In genomic region chr15:72166716-72167417, GRCh38 we compare ENCODE assay signal across 31 cellular contexts. TPM values are rescaled to one million over a fixed set of nuclear protein-coding genes. Genes with fewer than 3 reads are reported as not detected.
"Had no signal": no experiment of that assay in that cellular context is flagged by ENCODE, and none has a peak within 500 bp of the region (broad histone marks: within the 10 kb centered on the region; RNA-seq: fewer than 3 reads in every experiment).

No MANE protein-coding gene starts in this region.

- H3K9ac ChIP-seq: neural progenitor cell had no signal

- H3K4me1 ChIP-seq: colonic mucosa, psoas muscle, sigmoid colon, suprapubic skin had no signal

- H3K36me3 ChIP-seq: colonic mucosa, gastrocnemius medialis, heart left ventricle, neural progenitor cell, ovary, sigmoid colon, suprapubic skin, transverse colon had no signal

- H3K4me2 ChIP-seq: neural progenitor cell had no signal

- H3K9me3 ChIP-seq: colonic mucosa, gastrocnemius medialis, heart left ventricle, ovary, psoas muscle, sigmoid colon, suprapubic skin, transverse colon had no signal

- ATAC-seq: esophagus mucosa; gastrocnemius medialis; heart left ventricle; left lobe of liver; naive thymus-derived CD4-positive, alpha-beta T cell; right cardiac atrium; stimulated activated naive CD8-positive, alpha-beta T cell treated with anti-CD3 and anti-CD28 coated beads, Interleukin-15, amount 100 ng/mL, for 72 hours had no signal

- H3K36me3 Mint-ChIP-seq: naive thymus-derived CD4-positive, alpha-beta T cell; neural progenitor cell had no signal

- H3K4me3 Mint-ChIP-seq: dendritic cell treated with granulocyte-macrophage colony-stimulating factor and Interleukin-4, amounts not matched to agents 40 ng/mL and 50 ng/mL, for 4 days; endodermal cell; naive thymus-derived CD4-positive, alpha-beta T cell; nephron; neural progenitor cell; stimulated activated naive CD8-positive, alpha-beta T cell treated with anti-CD3 and anti-CD28 coated beads, Interleukin-15, amount 100 ng/mL, for 72 hours had no signal

- H3K4me3 ChIP-seq: colonic mucosa, gastrocnemius medialis, heart left ventricle, hepatocyte, lung, neural progenitor cell, ovary, psoas muscle, sigmoid colon, suprapubic skin, transverse colon had no signal

- H3K27me3 ChIP-seq: colonic mucosa, gastrocnemius medialis, heart left ventricle, hepatocyte, neural progenitor cell, ovary, sigmoid colon, suprapubic skin, transverse colon had no signal

- H3K27ac Mint-ChIP-seq: dendritic cell treated with granulocyte-macrophage colony-stimulating factor and Interleukin-4, amounts not matched to agents 40 ng/mL and 50 ng/mL, for 4 days; endodermal cell; naive thymus-derived CD4-positive, alpha-beta T cell; nephron; neural progenitor cell; stimulated activated naive CD8-positive, alpha-beta T cell treated with anti-CD3 and anti-CD28 coated beads, Interleukin-15, amount 100 ng/mL, for 72 hours had no signal

- H3K79me2 ChIP-seq: hepatocyte had no signal

- H3K27ac ChIP-seq: colonic mucosa, gastrocnemius medialis, heart left ventricle, neural progenitor cell, ovary, psoas muscle, sigmoid colon, suprapubic skin, transverse colon had no signal

- DNase-seq: colonic mucosa; effector CD8-positive, alpha-beta T cell; endodermal cell; foreskin fibroblast; gastrocnemius medialis; heart left ventricle; kidney; mesenchymal stem cell; midbrain; naive thymus-derived CD4-positive, alpha-beta T cell; nucleus accumbens; ovary; posterior cingulate gyrus; psoas muscle; right cardiac atrium; sigmoid colon; stimulated activated CD4-positive, alpha-beta T cell treated with anti-CD3 and anti-CD28 coated beads, Interleukin-4, amount 100 ng/mL, for 1 hour; stimulated activated CD8-positive, alpha-beta memory T cell treated with anti-CD3 and anti-CD28 coated beads, Interleukin-4, amount 100 ng/mL, for 48 hours; stimulated activated naive CD4-positive, alpha-beta T cell; stimulated activated naive CD8-positive, alpha-beta T cell treated with anti-CD3 and anti-CD28 coated beads, Interleukin-15, amount 100 ng/mL, for 72 hours; transverse colon had no signal

- H2AFZ ChIP-seq: hepatocyte, neural progenitor cell had no signal

- H3K9me3 Mint-ChIP-seq: dendritic cell treated with granulocyte-macrophage colony-stimulating factor and Interleukin-4, amounts not matched to agents 40 ng/mL and 50 ng/mL, for 4 days; endodermal cell; naive thymus-derived CD4-positive, alpha-beta T cell; nephron; neural progenitor cell; stimulated activated naive CD8-positive, alpha-beta T cell treated with anti-CD3 and anti-CD28 coated beads, Interleukin-15, amount 100 ng/mL, for 72 hours had no signal

RNA-seq across cellular contexts. Expression of gene GRAMD2A, which starts 30.7 kb away (rescaled TPM):
- total RNA-seq: gastrocnemius medialis; glomerular endothelial cell; left lobe of liver; liver; naive thymus-derived CD4-positive, alpha-beta T cell; psoas muscle had no signal
- polyA plus RNA-seq: liver; naive thymus-derived CD4-positive, alpha-beta T cell had no signal
